Comparison of ENCODE assay signal across 9 cellular contexts in genomic region chr7:33039905-33040292, GRCh38. TPM values are rescaled to one million over a fixed set of nuclear protein-coding genes. Genes with fewer than 3 reads are reported as not detected.
DNase-seq lines count a peak whose midpoint lies in the region; ATAC-seq, FAIRE-seq and TF ChIP-seq lines count a peak whose summit lies in the region.
"Had no signal": no experiment of that assay in that cellular context is flagged by ENCODE, and none has a peak within 500 bp of the region (broad histone marks: within the 10 kb centered on the region; RNA-seq: fewer than 3 reads in every experiment).

No MANE protein-coding gene starts in this region.

- H3K27ac Mint-ChIP-seq in activated naive CD8-positive, alpha-beta T cell treated with anti-CD3 and anti-CD28 coated beads for 36 hours = peak overlapping the region; percentile 82

- H4K20me1 ChIP-seq in keratinocyte (ENCODE audit: control insufficient read depth, extremely low read depth, insufficient read depth, low read length) = no peaks in the 10 kb centered on the region

- no peaks in the 10 kb centered on the region for H3K27me3 Mint-ChIP-seq in activated naive CD8-positive, alpha-beta T cell treated with anti-CD3 and anti-CD28 coated beads for 36 hours

- no peak for FAIRE-seq in keratinocyte (lab: Jason Lieb, UNC)

- peak overlapping the region; percentile 81 for H3K4me3 Mint-ChIP-seq in activated naive CD8-positive, alpha-beta T cell treated with anti-CD3 and anti-CD28 coated beads for 36 hours

- peak overlapping the region; percentile 58 for H3K27ac ChIP-seq in keratinocyte (ENCODE audit: control insufficient read depth, insufficient read depth, low read length)
- H3K27ac ChIP-seq in subcutaneous abdominal adipose tissue (ENCODE audit: low read depth, low read length) = peak overlapping the region; percentile 69

- H3K4me1 ChIP-seq in keratinocyte (ENCODE audit: control insufficient read depth, extremely low read depth, insufficient read depth, low read length) (peaks cover 16% of the 10 kb centered on the region), subcutaneous abdominal adipose tissue (ENCODE audit: control insufficient read depth in 5 of 5, insufficient read depth in 5 of 5, low read length in 5 of 5) (peaks cover 3 to 45% (median 40%) of the 10 kb centered on the region in 5 donors)

- dilution Hi-C loops in keratinocyte (cut with MboI; ENCODE audit: extremely low pct_ligation_motif_present, low sequenced_read_pairs) = no loop called here

- H3K9me3 Mint-ChIP-seq in activated naive CD8-positive, alpha-beta T cell treated with anti-CD3 and anti-CD28 coated beads for 36 hours = no peaks in the 10 kb centered on the region

- no peaks in the 10 kb centered on the region for H3K9me1 ChIP-seq in keratinocyte (ENCODE audit: control insufficient read depth, extremely low read depth, insufficient read depth, low read length)

- peaks cover 72% of the 10 kb centered on the region for H3K79me2 ChIP-seq in keratinocyte (ENCODE audit: control insufficient read depth, insufficient read depth, low read length)

- TF ChIP-seq CTCF in keratinocyte (optimal IDR thresholded peaks at IDR 0.05 in 1 of 3, IDR thresholded peaks at IDR 0.05 in 1 of 3, conservative IDR thresholded peaks at IDR 0.05 in 1 of 3; ENCODE audit: extremely low read depth in 1 of 3, insufficient read depth in 2 of 3, low read length in 3 of 3) = no peak

- H2AFZ ChIP-seq in keratinocyte (ENCODE audit: control insufficient read depth, low read length) = no peak overlapping the region

- H3K9ac ChIP-seq in keratinocyte (ENCODE audit: control insufficient read depth, extremely low read depth, insufficient read depth, low read length) = peak overlapping the region; percentile 66
- H3K9ac ChIP-seq in subcutaneous abdominal adipose tissue (ENCODE audit: low read length in 5 of 5) = peak overlapping the region; percentile 30 to 97 (median 73)

- ATAC-seq in GM18502 (IDR thresholded peaks at IDR 0.05; ENCODE audit: poor library complexity, unreplicated experiment) = no peak

- H3K36me3 Mint-ChIP-seq in activated naive CD8-positive, alpha-beta T cell treated with anti-CD3 and anti-CD28 coated beads for 36 hours = peaks cover 2% of the 10 kb centered on the region

- H3K36me3 ChIP-seq in keratinocyte (ENCODE audit: control insufficient read depth in 2 of 2, extremely low read depth in 1 of 2, insufficient read depth in 2 of 2, low read length in 2 of 2) (no peaks in the 10 kb centered on the region), subcutaneous abdominal adipose tissue (ENCODE audit: control insufficient read depth in 5 of 5, insufficient read depth in 5 of 5, low read length in 5 of 5) (no peaks in the 10 kb centered on the region)

- H3K4me2 ChIP-seq in keratinocyte (ENCODE audit: control insufficient read depth, extremely low read depth, insufficient read depth, low read depth, low read length) = peak overlapping the region; percentile 72

- DNase-seq in DMS53 (lab: John Stamatoyannopoulos, UW) = peak; percentile 40
- DNase-seq in DMS53 treated with DMSO at 0.1 percent for 48 hours (lab: John Stamatoyannopoulos, UW; ENCODE audit: unreplicated experiment) = no peak
- DNase-seq in activated naive CD8-positive, alpha-beta T cell treated with anti-CD3 and anti-CD28 coated beads for 36 hours = no peak
- DNase-seq in keratinocyte (ENCODE audit: low read depth, low spot score) = no peak
- DNase-seq in DMS114 treated with DMSO at 0.1 percent for 48 hours (lab: John Stamatoyannopoulos, UW; ENCODE audit: unreplicated experiment) = no peak
- no peak for DNase-seq in NCI-H2081 treated with DMSO at 0.1 percent for 48 hours (lab: John Stamatoyannopoulos, UW)
- DNase-seq: stimulated activated CD4-positive, alpha-beta T cell treated with anti-CD3 and anti-CD28 coated beads, Interleukin-15, amount 100 ng/mL, for 24 hours had no signal

- peak overlapping the region; percentile 13 to 83 (median 66) for H3K4me3 ChIP-seq in keratinocyte (ENCODE audit: control insufficient read depth in 2 of 3, extremely low read depth in 1 of 3, insufficient read depth in 2 of 3, low read depth in 1 of 3, low read length in 3 of 3)
- peak overlapping the region; percentile 58 to 79 (median 65) for H3K4me3 ChIP-seq in subcutaneous abdominal adipose tissue (ENCODE audit: low read depth in 1 of 5, low read length in 5 of 5)

- peaks cover 43% of the 10 kb centered on the region for H3K4me1 Mint-ChIP-seq in activated naive CD8-positive, alpha-beta T cell treated with anti-CD3 and anti-CD28 coated beads for 36 hours

- H3K27me3 ChIP-seq in keratinocyte (ENCODE audit: control insufficient read depth, extremely low read depth, insufficient read depth, low read length) = no peaks in the 10 kb centered on the region
- no peaks in the 10 kb centered on the region for H3K27me3 ChIP-seq in subcutaneous abdominal adipose tissue (ENCODE audit: control insufficient read depth in 5 of 5, insufficient read depth in 4 of 5, low read length in 5 of 5)

- no peaks in the 10 kb centered on the region for H3K9me3 ChIP-seq in keratinocyte (ENCODE audit: control insufficient read depth, low read depth, low read length)
- no peaks in the 10 kb centered on the region for H3K9me3 ChIP-seq in subcutaneous abdominal adipose tissue (ENCODE audit: control insufficient read depth in 5 of 5, low read length in 5 of 5)

RNA-seq across cellular contexts. Expression of gene NT5C3A, which starts 22.7 kb away (rescaled TPM):
- 10 to 100 TPM; 45.3 to 48.7 TPM for total RNA-seq in activated naive CD8-positive, alpha-beta T cell treated with anti-CD3 and anti-CD28 coated beads for 36 hours
- polyA plus RNA-seq in keratinocyte = 12.6 to 30.5 TPM (median 16.2 TPM) in 3 replicates
- polyA plus RNA-seq in keratinocyte (2011; ENCODE audit: low read depth) = 40.9 TPM
- 10.7 and 18.9 TPM in 2 replicates for polyA plus RNA-seq in keratinocyte (2011; cell fraction: cytosol; rRNA removed)
- 9.9 and 19.1 TPM in 2 replicates for polyA plus RNA-seq in keratinocyte (2011; cell fraction: nucleus; rRNA removed)
- 18.7 and 21.6 TPM in 2 replicates for polyA plus RNA-seq in keratinocyte (2012; ENCODE audit: low replicate concordance)
- 0.82 to 8.4 TPM (median 1.9 TPM) in 3 replicates for polyA minus RNA-seq in keratinocyte
- polyA minus RNA-seq in keratinocyte (2011; cell fraction: cytosol; rRNA and poly(A)+ RNA removed) = 4.6 TPM
- 5.7 and 8.9 TPM in 2 replicates for polyA minus RNA-seq in keratinocyte (2011; cell fraction: nucleus; rRNA and poly(A)+ RNA removed)
